In genomic region chr2:84865181-84865783, GRCh38 we compare ENCODE assay signal across 8 cellular contexts. TPM values are rescaled to one million over a fixed set of nuclear protein-coding genes. Genes with fewer than 3 reads are reported as not detected.
DNase-seq lines count a peak whose midpoint lies in the region; ATAC-seq and TF ChIP-seq lines count a peak whose summit lies in the region.

No MANE protein-coding gene starts in this region.

- H3K27ac ChIP-seq in dorsolateral prefrontal cortex (no peak overlapping the region), suprapubic skin (peak overlapping the region; percentile 59)

- no peak overlapping the region for H3K4me3 Mint-ChIP-seq in activated CD4-positive, alpha-beta T cell treated with anti-CD3 and anti-CD28 coated beads, Interleukin-2, amount 10 ng/mL, durations not matched to agents 24 days and 14 days

- no peaks in the 10 kb centered on the region for H3K36me3 ChIP-seq in suprapubic skin

- intact Hi-C loops in activated CD4-positive, alpha-beta T cell treated with anti-CD3 and anti-CD28 coated beads, Interleukin-2, amount 10 ng/mL, durations not matched to agents 24 days and 14 days (cut with micrococcal nuclease) = loop anchor here (1.0 to 2.0 kb wide), 4 partner anchors 14 to 370 kb away; no protein-coding TSS in a partner anchor
- intact Hi-C loops in dorsolateral prefrontal cortex (cut with DNase I) (loop anchor here in 1 of 2 donors (2.0 kb wide), 1 partner anchor 370 kb away; no protein-coding TSS in a partner anchor), posterior vena cava (cut with DNase I) (no loop called here)

- H3K27me3 ChIP-seq in dorsolateral prefrontal cortex (no peaks in the 10 kb centered on the region), suprapubic skin (no peaks in the 10 kb centered on the region)

- TF ChIP-seq CTCF in dorsolateral prefrontal cortex (IDR thresholded peaks at IDR 0.05 in 54 of 56, conservative IDR thresholded peaks at IDR 0.05 in 2 of 56; ENCODE audit: low read depth in 1 of 56, partially characterized antibody in 56 of 56) = peak in 52 of 56 donors; percentile 27 to 69 (median 50)
- TF ChIP-seq CTCF in suprapubic skin (IDR thresholded peaks at IDR 0.05) = no peak

- TF ChIP-seq EP300 in suprapubic skin (IDR thresholded peaks at IDR 0.05) = no peak

- H3K4me1 ChIP-seq in suprapubic skin = peaks cover 3% of the 10 kb centered on the region

- H3K36me3 Mint-ChIP-seq in activated CD4-positive, alpha-beta T cell treated with anti-CD3 and anti-CD28 coated beads, Interleukin-2, amount 10 ng/mL, durations not matched to agents 24 days and 14 days (ENCODE audit: low read depth) = peaks cover 38% of the 10 kb centered on the region

- peak; percentile 72 for DNase-seq in activated CD4-positive, alpha-beta T cell treated with anti-CD3 and anti-CD28 coated beads, Interleukin-2, amount 10 ng/mL, durations not matched to agents 24 days and 14 days
- no peak for DNase-seq in activated CD4-positive, alpha-beta T cell treated with anti-CD3 and anti-CD28 coated beads for 1 hour
- DNase-seq in NCI-H526 treated with DMSO at 0.1 percent for 48 hours (lab: John Stamatoyannopoulos, UW) (peak; percentile 2), dorsolateral prefrontal cortex (no peak), suprapubic skin (ENCODE audit: low spot score in 2 of 2) (no peak), posterior vena cava (ENCODE audit: low spot score) (no peak)

- no peaks in the 10 kb centered on the region for H3K9me3 Mint-ChIP-seq in activated CD4-positive, alpha-beta T cell treated with anti-CD3 and anti-CD28 coated beads, Interleukin-2, amount 10 ng/mL, durations not matched to agents 24 days and 14 days

- 56% methylated on average over 6 of the region's 6 CpGs for WGBS in suprapubic skin

- no peak overlapping the region for H3K4me3 ChIP-seq in dorsolateral prefrontal cortex
- H3K4me3 ChIP-seq in suprapubic skin = no peak overlapping the region

- no peaks in the 10 kb centered on the region for H3K27me3 Mint-ChIP-seq in activated CD4-positive, alpha-beta T cell treated with anti-CD3 and anti-CD28 coated beads, Interleukin-2, amount 10 ng/mL, durations not matched to agents 24 days and 14 days

- TF ChIP-seq POLR2A in suprapubic skin (IDR thresholded peaks at IDR 0.05) = no peak

- H3K4me1 Mint-ChIP-seq in activated CD4-positive, alpha-beta T cell treated with anti-CD3 and anti-CD28 coated beads, Interleukin-2, amount 10 ng/mL, durations not matched to agents 24 days and 14 days = peaks cover 55% of the 10 kb centered on the region

- ATAC-seq in GM21723 (IDR thresholded peaks at IDR 0.05; ENCODE audit: unreplicated experiment) = peak; percentile 69
- no peak for ATAC-seq in HG03457 (IDR thresholded peaks at IDR 0.05; ENCODE audit: unreplicated experiment)

- H3K27ac Mint-ChIP-seq in activated CD4-positive, alpha-beta T cell treated with anti-CD3 and anti-CD28 coated beads, Interleukin-2, amount 10 ng/mL, durations not matched to agents 24 days and 14 days = peak overlapping the region; percentile 45

- no peaks in the 10 kb centered on the region for H3K9me3 ChIP-seq in suprapubic skin

RNA-seq across cellular contexts. Expression of gene TRABD2A, which starts 15.6 kb away (rescaled TPM):
- total RNA-seq in activated CD4-positive, alpha-beta T cell treated with anti-CD3 and anti-CD28 coated beads, Interleukin-2, amount 10 ng/mL, durations not matched to agents 24 days and 14 days = 56.3 and 59.6 TPM in 2 replicates
- 10 to 100 TPM in 61 of 120 experiments, 1 to 10 TPM in 59; 3.6 to 26.3 (median 10.1) TPM for total RNA-seq in dorsolateral prefrontal cortex
- 1 to 10 TPM in 2 of 4 donors, under 1 TPM in 1, not detected in 1; 0.68 to 2.4 (median 1.7) TPM for total RNA-seq in suprapubic skin
- total RNA-seq in posterior vena cava = 1 to 10 TPM; 1.0 to 2.6 TPM

RNA-seq across cellular contexts. Expression of gene TMSB10, which starts 40.2 kb away (rescaled TPM):
- total RNA-seq in activated CD4-positive, alpha-beta T cell treated with anti-CD3 and anti-CD28 coated beads, Interleukin-2, amount 10 ng/mL, durations not matched to agents 24 days and 14 days = 2,196 and 2,218 TPM in 2 replicates
- total RNA-seq in dorsolateral prefrontal cortex (1,000 to 10,000 TPM in 44 of 120 experiments, 100 to 1,000 TPM in 76; 441 to 1,542 (median 928) TPM), suprapubic skin (1,000 to 10,000 TPM in 2 of 4 donors, 100 to 1,000 TPM in 2; 859 to 1,108 (median 964) TPM), posterior vena cava (1,000 to 10,000 TPM; 1,249 to 1,274 TPM)

Comparison
In these comparisons a context has a peak if more than half of its experiments do, and no peak if none do; other contexts are left out.
1. DNase-seq: peak in activated CD4-positive, alpha-beta T cell treated with anti-CD3 and anti-CD28 coated beads, Interleukin-2, amount 10 ng/mL, durations not matched to agents 24 days and 14 days (single experiment) and NCI-H526 treated with DMSO at 0.1 percent for 48 hours (single experiment); none in activated CD4-positive, alpha-beta T cell treated with anti-CD3 and anti-CD28 coated beads for 1 hour (single experiment), dorsolateral prefrontal cortex (0 of 10), suprapubic skin (0 of 2) and posterior vena cava (single experiment).
2. CTCF ChIP-seq: peak in dorsolateral prefrontal cortex (52 of 56); none in suprapubic skin (0 of 2).